ENCODE assay signal across 11 cellular contexts in the genomic region with DNA sequence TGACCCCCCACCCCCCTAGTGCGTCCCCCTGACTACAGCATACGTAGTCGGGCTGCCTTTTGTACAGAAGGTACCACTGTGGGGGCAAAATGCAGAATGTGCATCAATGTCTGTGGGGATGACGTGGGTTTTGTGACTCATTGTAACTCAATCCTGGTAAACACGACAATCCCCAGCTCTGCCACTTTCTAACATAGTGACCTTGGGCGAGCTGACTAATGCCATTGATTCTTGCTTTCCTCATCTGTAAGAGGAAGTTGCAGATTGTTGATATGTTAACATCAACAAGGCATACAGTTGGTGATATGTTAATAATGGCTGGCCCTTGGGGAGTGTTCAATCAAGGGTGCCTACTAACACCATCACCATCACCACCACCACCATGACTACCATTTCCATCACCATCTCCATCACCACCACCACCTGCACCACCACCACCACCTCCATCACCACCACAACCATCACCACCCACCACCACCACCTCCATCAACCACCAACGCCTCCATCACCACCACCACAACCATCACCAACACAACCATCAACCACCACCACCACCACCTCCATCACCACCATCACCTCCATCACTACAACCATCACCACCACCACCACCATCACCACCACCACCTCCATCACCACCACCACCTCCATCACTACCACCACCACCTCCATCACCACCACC. TPM values are rescaled to one million over a fixed set of nuclear protein-coding genes. Genes with fewer than 3 reads are reported as not detected.
A peak's percentile ranks its signal among the peaks of the same experiment; 100 is the strongest.
DNase-seq lines count a peak whose midpoint lies in the region; ATAC-seq, FAIRE-seq and TF ChIP-seq lines count a peak whose summit lies in the region.
"Had no signal": no experiment of that assay in that cellular context is flagged by ENCODE, and none has a peak within 500 bp of the region (broad histone marks: within the 10 kb centered on the region; RNA-seq: fewer than 3 reads in every experiment).

No MANE protein-coding gene starts in this region.

- H3K79me2 ChIP-seq in hepatocyte (no peaks in the 10 kb centered on the region), Karpas-422 (ENCODE audit: low read length) (no peaks in the 10 kb centered on the region)
- H3K79me2 ChIP-seq: parathyroid adenoma had no signal

- no peak overlapping the region for H3K4me3 ChIP-seq in hepatocyte
- H3K4me3 ChIP-seq in small intestine (ENCODE audit: low read depth in 1 of 2, low read length in 2 of 2): no peak overlapping the region
- H3K4me3 ChIP-seq in Karpas-422 (ENCODE audit: low read length): no peak overlapping the region

- no peak for FAIRE-seq in small intestine (lab: Jason Lieb, UNC)

- H3K36me3 Mint-ChIP-seq in WTC11: peaks cover 5% of the 10 kb centered on the region; the same call in 1 of the 2 replicates
- H3K36me3 Mint-ChIP-seq: brain had no signal

- peaks cover 10% of the 10 kb centered on the region for H3K4me1 Mint-ChIP-seq in WTC11

- H3K9me3 Mint-ChIP-seq in WTC11: peaks cover 6% of the 10 kb centered on the region

- peak; percentile 70 for DNase-seq in AG08395 (ENCODE audit: low spot score)
- DNase-seq in HS-5 (ENCODE audit: low read depth): peak; percentile 95
- no peak for DNase-seq in WTC11 (ENCODE audit: low spot score)
- no peak for DNase-seq in hepatocyte (ENCODE audit: low spot score)
- DNase-seq in globus pallidus (ENCODE audit: low spot score): no peak
- no peak for DNase-seq in small intestine
- DNase-seq in Karpas-422: no peak
- DNase-seq in stimulated activated CD4-positive, alpha-beta T cell treated with anti-CD3 and anti-CD28 coated beads, Interleukin-4, amount 100 ng/mL, for 24 hours: no peak
- DNase-seq: activated CD4-positive, alpha-beta T cell treated with anti-CD3 and anti-CD28 coated beads, Interleukin-2, amount 50 U/mL, for 4 hours had no signal

- no peak for TF ChIP-seq CTCF in WTC11 (IDR thresholded peaks at IDR 0.05)
- TF ChIP-seq CTCF in hepatocyte (IDR thresholded peaks at IDR 0.05; ENCODE audit: poor library complexity): no peak

- H2AFZ ChIP-seq in hepatocyte (no peak overlapping the region), Karpas-422 (ENCODE audit: low read length) (no peak overlapping the region)

- H3K9me2 ChIP-seq in hepatocyte (replicated peaks; ENCODE audit: insufficient read depth) (no peaks in the 10 kb centered on the region), Karpas-422 (replicated peaks; ENCODE audit: insufficient read depth, low read length) (no peaks in the 10 kb centered on the region)

- H3K27ac Mint-ChIP-seq in WTC11: no peak overlapping the region
- H3K27ac Mint-ChIP-seq: brain had no signal

- CTCF ChIA-PET in WTC11 (lab: Charles Lee): no interaction called here

- no peak for ATAC-seq in WTC11

- no peaks in the 10 kb centered on the region for H3K36me3 ChIP-seq in hepatocyte (replicated peaks; ENCODE audit: insufficient read depth, low read depth)
- H3K36me3 ChIP-seq in small intestine (ENCODE audit: control insufficient read depth in 2 of 2, insufficient read depth in 2 of 2, low read length in 2 of 2): no peaks in the 10 kb centered on the region
- H3K36me3 ChIP-seq in Karpas-422 (ENCODE audit: insufficient read depth, low read length): no peaks in the 10 kb centered on the region

- 90% methylated on average over 4 of the region's 7 CpGs for WGBS in hepatocyte (ENCODE audit: low lambda C conversion rate, missing lambda C conversion rate)
- 81 to 87% (median 87%) methylated on average over 7 of the region's 7 CpGs for WGBS in small intestine, 3 donors

- H3K27me3 ChIP-seq in hepatocyte: no peaks in the 10 kb centered on the region
- H3K27me3 ChIP-seq in small intestine (ENCODE audit: control insufficient read depth in 2 of 2, insufficient read depth in 2 of 2, low read length in 2 of 2): no peaks in the 10 kb centered on the region
- H3K27me3 ChIP-seq in Karpas-422 (ENCODE audit: low read length): no peaks in the 10 kb centered on the region

- no peaks in the 10 kb centered on the region for H3K27me3 Mint-ChIP-seq in WTC11 (ENCODE audit: low read depth)

- H3K4me2 ChIP-seq in hepatocyte (no peak overlapping the region), Karpas-422 (ENCODE audit: low read depth, low read length, poor library complexity, severe bottlenecking) (no peak overlapping the region)

- H4K20me1 ChIP-seq in hepatocyte (ENCODE audit: insufficient read depth, poor library complexity, severe bottlenecking): no peaks in the 10 kb centered on the region
- no peaks in the 10 kb centered on the region for H4K20me1 ChIP-seq in Karpas-422 (ENCODE audit: insufficient read depth, low read depth, low read length)

- H3K27ac ChIP-seq in hepatocyte (peak overlapping the region; percentile 13), small intestine (ENCODE audit: low read depth in 1 of 2, low read length in 1 of 2) (no peak overlapping the region), Karpas-422 (ENCODE audit: low read length) (no peak overlapping the region)
- H3K27ac ChIP-seq: parathyroid adenoma had no signal

- POLR2A ChIA-PET in WTC11 (lab: Charles Lee): no interaction called here

- H3K4me1 ChIP-seq in hepatocyte (ENCODE audit: insufficient read depth) (no peaks in the 10 kb centered on the region), small intestine (ENCODE audit: control insufficient read depth in 2 of 2, insufficient read depth in 1 of 2, low read depth in 1 of 2, low read length in 1 of 2) (no peaks in the 10 kb centered on the region), Karpas-422 (ENCODE audit: low read length) (peaks cover 9% of the 10 kb centered on the region)

- no peak overlapping the region for H3K4me3 Mint-ChIP-seq in WTC11
- H3K4me3 Mint-ChIP-seq: brain had no signal

- H3K9me3 ChIP-seq in hepatocyte (ENCODE audit: low read depth) (no peaks in the 10 kb centered on the region), small intestine (ENCODE audit: control insufficient read depth, low read depth) (no peaks in the 10 kb centered on the region), Karpas-422 (ENCODE audit: low read length) (no peaks in the 10 kb centered on the region)

- H3K9ac ChIP-seq in Karpas-422 (ENCODE audit: low read length): no peak overlapping the region
- H3K9ac ChIP-seq: parathyroid adenoma had no signal

TF ChIP-seq in WTC11, 78 proteins besides CTCF, POLR2A, EP300 and RAD21:
- TF ChIP-seq GABPB1 (CRISPR knock-in tag; IDR thresholded peaks at IDR 0.05): peak; percentile 79
- TF ChIP-seq IRF2 (CRISPR knock-in tag; IDR thresholded peaks at IDR 0.05; ENCODE audit: borderline replicate concordance, low read depth): no peak
- no peak for TF ChIP-seq ZNF263 (CRISPR knock-in tag; IDR thresholded peaks at IDR 0.05; ENCODE audit: low read depth)
- no peak for TF ChIP-seq MXD4 (CRISPR knock-in tag; IDR thresholded peaks at IDR 0.05; ENCODE audit: borderline replicate concordance)
- no peak for TF ChIP-seq SP1 (CRISPR knock-in tag; conservative IDR thresholded peaks at IDR 0.05)
- no peak for TF ChIP-seq NFYB (CRISPR knock-in tag; conservative IDR thresholded peaks at IDR 0.05; ENCODE audit: low read depth)

RNA-seq across cellular contexts. Expression of gene MARCHF10, which starts 15.9 kb away (rescaled TPM):
- total RNA-seq in WTC11 (2021): 0.48 to 1.0 TPM (median 0.73 TPM) in 3 replicates
- total RNA-seq in hepatocyte: not detected in 2 replicates
- polyA plus RNA-seq in hepatocyte: 0.81 TPM in 1 of 2 replicates, not detected in the other
- polyA plus RNA-seq in small intestine: under 1 TPM in 1 of 3 donors, not detected in 2; 0.13 TPM
- not detected in 2 replicates for total RNA-seq in Karpas-422 (2014; rRNA removed; shearing (Covaris generic); ENCODE audit: low replicate concordance)

Comparison
In these comparisons a context has a peak if more than half of its experiments do, and no peak if none do; other contexts are left out.
1. DNase-seq: peak in AG08395 (single experiment) and HS-5 (single experiment); none in WTC11 (single experiment), hepatocyte (single experiment), globus pallidus (single experiment), small intestine (single experiment), Karpas-422 (single experiment) and stimulated activated CD4-positive, alpha-beta T cell treated with anti-CD3 and anti-CD28 coated beads, Interleukin-4, amount 100 ng/mL, for 24 hours (single experiment).